ENCODE assay signal across 10 cellular contexts in the genomic region with DNA sequence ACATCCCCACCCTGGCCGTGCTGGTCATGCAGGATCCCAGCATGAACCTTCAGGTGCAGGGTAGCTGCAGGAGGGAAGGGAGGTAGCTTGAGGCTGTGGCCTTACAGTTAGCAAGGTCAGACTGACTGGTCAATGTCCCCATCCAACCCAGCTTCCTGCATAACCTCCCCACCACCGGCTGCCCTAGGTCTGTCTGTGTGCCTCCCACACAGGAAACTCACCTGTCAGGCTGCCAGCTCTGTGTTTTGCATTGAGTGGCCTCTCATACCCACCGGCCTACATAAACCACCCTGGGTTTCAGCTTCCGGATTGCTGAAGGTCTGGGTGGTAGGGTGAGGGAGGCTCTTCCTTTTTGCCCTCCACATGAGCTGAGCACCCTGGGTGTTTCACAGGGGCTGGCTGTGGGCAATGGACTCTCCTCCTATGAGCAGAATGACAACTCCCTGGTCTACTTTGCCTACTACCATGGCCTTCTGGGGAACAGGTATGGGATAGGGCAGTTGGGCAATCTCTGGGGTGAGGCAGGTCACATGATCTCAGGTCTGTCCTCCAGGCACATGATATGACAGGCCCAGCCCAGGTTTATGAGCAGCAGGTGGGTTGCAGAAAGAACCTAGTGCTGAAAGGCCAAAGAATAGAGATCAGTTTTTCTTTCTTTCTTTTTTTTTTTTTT. TPM values are rescaled to one million over a fixed set of nuclear protein-coding genes. Genes with fewer than 3 reads are reported as not detected.
DNase-seq lines count a peak whose midpoint lies in the region; ATAC-seq and TF ChIP-seq lines count a peak whose summit lies in the region.
"Had no signal": no experiment of that assay in that cellular context is flagged by ENCODE, and none has a peak within 500 bp of the region (broad histone marks: within the 10 kb centered on the region; RNA-seq: fewer than 3 reads in every experiment).

No MANE protein-coding gene starts in this region.

- POLR2A ChIA-PET in activated CD4-positive, alpha-beta memory T cell treated with anti-CD3 and anti-CD28 coated beads, Interleukin-2, amount 10 ng/mL, durations not matched to agents 7 days and 5 days (lab: Charles Lee): interaction anchor here (1.2 to 5.4 kb wide), 6 partner anchors 8 to 80 kb away, joined by 3 to 42 read pairs (median 14); partner anchors contain the start of genes PCIF1, UBE2C, ZNF335 and ZSWIM1

- peak overlapping the region; percentile 88 for H3K4me3 Mint-ChIP-seq in activated CD4-positive, alpha-beta memory T cell treated with anti-CD3 and anti-CD28 coated beads, Interleukin-2, amount 10 ng/mL, durations not matched to agents 7 days and 5 days
- H3K4me3 Mint-ChIP-seq in stimulated activated naive B cell treated with anti-CD40 and anti-IgM and Interleukin-4, amounts not matched to agents 10 μg/mL and 1 μg/mL and 100 μg/mL, for 72 hours: peak overlapping the region; percentile 92 to 94

- H3K4me3 ChIP-seq in fibroblast of pulmonary artery (replicated peaks; ENCODE audit: low read depth, low read length) (peak overlapping the region; percentile 14), ascending aorta (no peak overlapping the region)

- peaks cover 5% of the 10 kb centered on the region for H3K27me3 Mint-ChIP-seq in activated CD4-positive, alpha-beta memory T cell treated with anti-CD3 and anti-CD28 coated beads, Interleukin-2, amount 10 ng/mL, durations not matched to agents 7 days and 5 days
- no peaks in the 10 kb centered on the region for H3K27me3 Mint-ChIP-seq in stimulated activated naive B cell treated with anti-CD40 and anti-IgM and Interleukin-4, amounts not matched to agents 10 μg/mL and 1 μg/mL and 100 μg/mL, for 72 hours

- TF ChIP-seq CTCF in fibroblast of pulmonary artery (IDR thresholded peaks at IDR 0.05; ENCODE audit: low read length, missing control alignments) (no peak), ascending aorta (IDR thresholded peaks at IDR 0.05) (no peak)

- CTCF ChIA-PET in activated CD4-positive, alpha-beta memory T cell treated with anti-CD3 and anti-CD28 coated beads, Interleukin-2, amount 10 ng/mL, durations not matched to agents 7 days and 5 days (lab: Charles Lee): interaction anchor here (1.5 to 4.0 kb wide), 3 partner anchors 12 to 94 kb away, joined by 3 to 19 read pairs (median 7); partner anchors contain the start of gene ZSWIM1

- DNase-seq in activated gamma-delta T cell treated with Interleukin-2 at 50 U/mL for 16 hours: peak; percentile 50
- no peak for DNase-seq in activated gamma-delta T cell (lab: John Stamatoyannopoulos, UW)
- DNase-seq in activated CD4-positive, alpha-beta memory T cell treated with anti-CD3 and anti-CD28 coated beads, Interleukin-2, amount 10 ng/mL, durations not matched to agents 7 days and 5 days: no peak
- DNase-seq in fibroblast of pulmonary artery (ENCODE audit: low read depth): no peak
- no peak for DNase-seq in stimulated activated naive B cell treated with anti-CD40 and anti-IgM and Interleukin-4, amounts not matched to agents 10 μg/mL and 1 μg/mL and 100 μg/mL, for 72 hours
- DNase-seq in ascending aorta (ENCODE audit: low spot score in 2 of 2): no peak
- no peak for DNase-seq in effector CD4-positive, alpha-beta T cell
- no peak for DNase-seq in cerebellum (ENCODE audit: low spot score)
- DNase-seq: BE2C had no signal

- H3K36me3 Mint-ChIP-seq in activated CD4-positive, alpha-beta memory T cell treated with anti-CD3 and anti-CD28 coated beads, Interleukin-2, amount 10 ng/mL, durations not matched to agents 7 days and 5 days (ENCODE audit: low read depth): peaks cover 13% of the 10 kb centered on the region
- peaks cover 29 to 44% of the 10 kb centered on the region in 2 donors for H3K36me3 Mint-ChIP-seq in stimulated activated naive B cell treated with anti-CD40 and anti-IgM and Interleukin-4, amounts not matched to agents 10 μg/mL and 1 μg/mL and 100 μg/mL, for 72 hours

- no peaks in the 10 kb centered on the region for H3K9me3 Mint-ChIP-seq in activated CD4-positive, alpha-beta memory T cell treated with anti-CD3 and anti-CD28 coated beads, Interleukin-2, amount 10 ng/mL, durations not matched to agents 7 days and 5 days
- H3K9me3 Mint-ChIP-seq in stimulated activated naive B cell treated with anti-CD40 and anti-IgM and Interleukin-4, amounts not matched to agents 10 μg/mL and 1 μg/mL and 100 μg/mL, for 72 hours: no peaks in the 10 kb centered on the region

- peaks cover 33% of the 10 kb centered on the region for H3K4me1 Mint-ChIP-seq in activated CD4-positive, alpha-beta memory T cell treated with anti-CD3 and anti-CD28 coated beads, Interleukin-2, amount 10 ng/mL, durations not matched to agents 7 days and 5 days
- H3K4me1 Mint-ChIP-seq in stimulated activated naive B cell treated with anti-CD40 and anti-IgM and Interleukin-4, amounts not matched to agents 10 μg/mL and 1 μg/mL and 100 μg/mL, for 72 hours: peaks cover 15 to 32% of the 10 kb centered on the region in 2 donors

- intact Hi-C loops in ascending aorta (cut with DNase I): no loop called here

- no peak overlapping the region for H3K27ac ChIP-seq in ascending aorta

- no peaks in the 10 kb centered on the region for H3K27me3 ChIP-seq in ascending aorta
- H3K27me3 ChIP-seq: BE2C, left lung had no signal

- H3K27ac Mint-ChIP-seq in activated CD4-positive, alpha-beta memory T cell treated with anti-CD3 and anti-CD28 coated beads, Interleukin-2, amount 10 ng/mL, durations not matched to agents 7 days and 5 days: peak overlapping the region; percentile 36
- H3K27ac Mint-ChIP-seq in stimulated activated naive B cell treated with anti-CD40 and anti-IgM and Interleukin-4, amounts not matched to agents 10 μg/mL and 1 μg/mL and 100 μg/mL, for 72 hours: no peak overlapping the region

- H3K4me1 ChIP-seq in ascending aorta: peaks cover 8 to 12% of the 10 kb centered on the region in 2 donors
- H3K4me1 ChIP-seq: BE2C had no signal

- no peak for ATAC-seq in stimulated activated naive B cell treated with anti-CD40 and anti-IgM and Interleukin-4, amounts not matched to agents 10 μg/mL and 1 μg/mL and 100 μg/mL, for 72 hours (replicated peaks)

- no peaks in the 10 kb centered on the region for H3K9me3 ChIP-seq in ascending aorta
- H3K9me3 ChIP-seq: BE2C, left lung had no signal

- H3K36me3 ChIP-seq in ascending aorta: peaks cover 33 to 41% of the 10 kb centered on the region in 2 donors

RNA-seq across cellular contexts. Expression of gene CTSA, which starts 1.8 kb away (rescaled TPM):
- total RNA-seq in activated CD4-positive, alpha-beta memory T cell treated with anti-CD3 and anti-CD28 coated beads, Interleukin-2, amount 10 ng/mL, durations not matched to agents 7 days and 5 days: 10 to 100 TPM; 64.3 to 64.6 TPM
- total RNA-seq in ascending aorta (82.0 TPM), cerebellum (33.1 TPM)

RNA-seq across cellular contexts. Expression of gene NEURL2, which starts 2.0 kb away (rescaled TPM):
- 1 to 10 TPM; 1.0 to 1.6 TPM for total RNA-seq in activated CD4-positive, alpha-beta memory T cell treated with anti-CD3 and anti-CD28 coated beads, Interleukin-2, amount 10 ng/mL, durations not matched to agents 7 days and 5 days
- total RNA-seq in ascending aorta (4.0 TPM), cerebellum (3.7 TPM)

RNA-seq across cellular contexts. Expression of gene SPATA25, which starts 5.5 kb away (rescaled TPM):
- total RNA-seq in activated CD4-positive, alpha-beta memory T cell treated with anti-CD3 and anti-CD28 coated beads, Interleukin-2, amount 10 ng/mL, durations not matched to agents 7 days and 5 days: under 1 TPM; 0.30 to 0.88 TPM
- total RNA-seq in ascending aorta: 32.8 TPM
- 2.5 TPM for total RNA-seq in cerebellum

RNA-seq across cellular contexts. Expression of gene ZSWIM1, which starts 11.9 kb away (rescaled TPM):
- total RNA-seq in activated CD4-positive, alpha-beta memory T cell treated with anti-CD3 and anti-CD28 coated beads, Interleukin-2, amount 10 ng/mL, durations not matched to agents 7 days and 5 days: 1 to 10 TPM; 2.7 to 2.9 TPM
- 3.5 TPM for total RNA-seq in ascending aorta
- 7.5 TPM for total RNA-seq in cerebellum

RNA-seq across cellular contexts. Expression of gene PLTP, which starts 19.0 kb away (rescaled TPM):
- 1 to 10 TPM; 2.8 to 3.1 TPM for total RNA-seq in activated CD4-positive, alpha-beta memory T cell treated with anti-CD3 and anti-CD28 coated beads, Interleukin-2, amount 10 ng/mL, durations not matched to agents 7 days and 5 days
- total RNA-seq in ascending aorta: 909 TPM
- 37.5 TPM for total RNA-seq in cerebellum
